Comparison of ENCODE assay signal across 12 cellular contexts in the genomic region with DNA sequence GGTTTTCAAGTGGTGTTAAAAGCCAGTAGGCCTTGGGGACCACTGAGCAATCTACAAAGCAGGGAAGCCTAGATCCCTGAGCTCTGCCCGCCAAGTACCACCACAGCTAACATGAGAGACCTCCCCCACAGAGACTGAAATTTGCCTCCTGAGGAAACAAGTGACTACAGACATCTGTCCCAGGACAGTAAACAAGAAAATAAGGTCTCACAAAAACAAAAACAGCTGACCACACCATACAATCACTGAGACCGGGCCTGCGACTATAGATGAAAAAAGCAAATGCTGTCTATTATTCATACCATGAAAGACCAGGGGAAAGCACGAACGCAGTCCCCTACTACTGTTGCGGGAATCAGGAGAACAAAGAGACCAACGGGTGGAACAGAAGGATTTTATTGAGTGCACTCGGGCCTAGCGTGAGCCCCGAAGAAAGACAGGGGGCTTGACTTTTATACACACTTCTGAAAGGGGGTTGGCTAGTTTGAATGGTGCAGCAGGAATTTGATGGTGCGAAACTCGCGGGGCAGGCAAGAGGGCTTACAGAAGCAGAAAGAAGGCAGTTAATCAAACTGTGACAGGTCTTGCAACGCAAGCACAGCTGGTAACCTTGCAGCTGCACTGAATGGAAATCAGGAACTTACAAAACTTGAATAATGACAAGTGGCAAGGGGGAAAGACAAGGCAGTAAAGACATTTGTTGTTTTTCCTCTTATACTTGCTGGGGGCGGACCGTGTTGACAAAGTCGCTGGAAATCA. TPM values are rescaled to one million over a fixed set of nuclear protein-coding genes. Genes with fewer than 3 reads are reported as not detected.
A peak's percentile ranks its signal among the peaks of the same experiment; 100 is the strongest.
DNase-seq lines count a peak whose midpoint lies in the region; ATAC-seq, FAIRE-seq and TF ChIP-seq lines count a peak whose summit lies in the region.
"Not testable (repeated sequence)": the region's sequence is repeated elsewhere in the genome, so short reads cannot be mapped to it uniquely, and the experiment has no call there.
"Had no signal": no experiment of that assay in that cellular context is flagged by ENCODE, and none has a peak within 500 bp of the region (broad histone marks: within the 10 kb centered on the region; RNA-seq: fewer than 3 reads in every experiment).

No MANE protein-coding gene starts in this region.

- not testable (repeated sequence) for H3K79me2 ChIP-seq in OCI-LY1 (ENCODE audit: insufficient read depth, low read length); mammary epithelial cell (ENCODE audit: insufficient read depth, low read length)

- not testable (repeated sequence) for H3K9me2 ChIP-seq in OCI-LY1 (ENCODE audit: low read depth, low read length)

- H3K4me3 Mint-ChIP-seq in activated CD4-positive, alpha-beta memory T cell treated with anti-CD3 and anti-CD28 coated beads for 36 hours: peak overlapping the region; percentile 66

- H3K36me3 ChIP-seq in OCI-LY1 (ENCODE audit: insufficient read depth, low read length); mammary epithelial cell (ENCODE audit: insufficient read depth, low read length); small intestine (ENCODE audit: control insufficient read depth in 2 of 2, insufficient read depth in 2 of 2, low read length in 2 of 2): not testable (repeated sequence)

- not testable (repeated sequence) for H2AFZ ChIP-seq in OCI-LY1 (ENCODE audit: low read length); mammary epithelial cell (ENCODE audit: low read depth, low read length)

- H3K4me3 ChIP-seq in OCI-LY1 (ENCODE audit: low read depth, low read length, poor library complexity, severe bottlenecking): peak overlapping the region; percentile 40
- H3K4me3 ChIP-seq in mammary epithelial cell (replicated peaks in 1 of 3; ENCODE audit: insufficient read depth in 1 of 3, low read depth in 2 of 3, low read length in 3 of 3); small intestine (ENCODE audit: low read depth in 1 of 2, low read length in 2 of 2): not testable (repeated sequence)

- not testable (repeated sequence) for H3K9me3 Mint-ChIP-seq in activated CD4-positive, alpha-beta memory T cell treated with anti-CD3 and anti-CD28 coated beads for 36 hours

- H3K9ac ChIP-seq in OCI-LY1 (ENCODE audit: low read length): peak overlapping the region; percentile 53; the same call in 1 of the 2 replicates
- H3K9ac ChIP-seq in mammary epithelial cell (ENCODE audit: insufficient read depth, low read length): not testable (repeated sequence)

- peak overlapping the region; percentile 68 for H3K4me2 ChIP-seq in OCI-LY1 (ENCODE audit: low read length)
- not testable (repeated sequence) for H3K4me2 ChIP-seq in mammary epithelial cell (ENCODE audit: insufficient read depth, low read depth, low read length)

- WGBS in mammary epithelial cell (ENCODE audit: low coverage, missing lambda C conversion rate): 62% methylated on average over 10 of the region's 17 CpGs
- WGBS in small intestine, 3 donors: 55 to 65% (median 62%) methylated on average over 13 of the region's 17 CpGs

- not testable (repeated sequence) for H4K20me1 ChIP-seq in OCI-LY1 (ENCODE audit: insufficient read depth, low read length); mammary epithelial cell (ENCODE audit: insufficient read depth, low read length)

- H3K27ac Mint-ChIP-seq in activated CD4-positive, alpha-beta memory T cell treated with anti-CD3 and anti-CD28 coated beads for 36 hours: peak overlapping the region; percentile 100

- H3K27me3 ChIP-seq in OCI-LY1 (ENCODE audit: insufficient read depth, low read length); mammary epithelial cell (ENCODE audit: insufficient read depth, low read length); small intestine (ENCODE audit: control insufficient read depth in 2 of 2, insufficient read depth in 2 of 2, low read length in 2 of 2): not testable (repeated sequence)

- peak; percentile 25 for ATAC-seq in GM19023 (IDR thresholded peaks at IDR 0.05; ENCODE audit: unreplicated experiment)
- peak; percentile 53 for ATAC-seq in HG03097 (IDR thresholded peaks at IDR 0.05; ENCODE audit: low FRiP score, unreplicated experiment)

- CTCF ChIA-PET in activated CD4-positive, alpha-beta memory T cell treated with anti-CD3 and anti-CD28 coated beads for 36 hours (lab: Charles Lee); mammary epithelial cell (lab: Charles Lee; ENCODE audit: low non-redundant PET): not testable (repeated sequence)

- not testable (repeated sequence) for H3K27me3 Mint-ChIP-seq in activated CD4-positive, alpha-beta memory T cell treated with anti-CD3 and anti-CD28 coated beads for 36 hours

- not testable (repeated sequence) for H3F3A ChIP-seq in OCI-LY1 (ENCODE audit: insufficient read depth, low read length)

- BruUV-seq in mammary epithelial cell (replicated peaks; lab: Mats Ljungman, UMichigan): not testable (repeated sequence)

- H3K4me1 Mint-ChIP-seq in activated CD4-positive, alpha-beta memory T cell treated with anti-CD3 and anti-CD28 coated beads for 36 hours (ENCODE audit: low read depth): peaks cover 21% of the 10 kb centered on the region

- FAIRE-seq in small intestine (lab: Jason Lieb, UNC): not testable (repeated sequence)

- DNase-seq in activated CD4-positive, alpha-beta memory T cell treated with anti-CD3 and anti-CD28 coated beads for 36 hours: peak; percentile 49
- DNase-seq in mammary epithelial cell (peak; percentile 93), medulla oblongata (ENCODE audit: extremely low spot score) (peak; percentile 18)
- DNase-seq in small intestine: not testable (repeated sequence)

- not testable (repeated sequence) for H3K36me3 Mint-ChIP-seq in activated CD4-positive, alpha-beta memory T cell treated with anti-CD3 and anti-CD28 coated beads for 36 hours

- TF ChIP-seq CTCF in C4-2B (conservative IDR thresholded peaks at IDR 0.05); OCI-LY1 (IDR thresholded peaks at IDR 0.05; ENCODE audit: low read length); mammary epithelial cell (conservative IDR thresholded peaks at IDR 0.05 in 1 of 2, IDR thresholded peaks at IDR 0.05 in 1 of 2; ENCODE audit: extremely low read depth in 1 of 2, insufficient read depth in 1 of 2, low read depth in 1 of 2, low read length in 2 of 2): not testable (repeated sequence)

- intact Hi-C loops in activated CD4-positive, alpha-beta memory T cell treated with anti-CD3 and anti-CD28 coated beads for 36 hours (cut with micrococcal nuclease); mammary epithelial cell (cut with micrococcal nuclease): not testable (repeated sequence)

- POLR2A ChIA-PET in activated CD4-positive, alpha-beta memory T cell treated with anti-CD3 and anti-CD28 coated beads for 36 hours (lab: Charles Lee): interaction anchor here (0.6 to 1.4 kb wide), 5 partner anchors 22 to 1842 kb away, joined by 3 to 14 read pairs (median 6); no protein-coding TSS in a partner anchor

- H3K27ac ChIP-seq in C4-2B (peak overlapping the region; percentile 34; the same call in 1 of the 2 replicates), OCI-LY1 (ENCODE audit: low read depth, low read length, poor library complexity, severe bottlenecking) (peak overlapping the region; percentile 96), small intestine (ENCODE audit: low read depth in 1 of 2, low read length in 1 of 2) (peak overlapping the region; percentile 20 to 74)
- H3K27ac ChIP-seq in mammary epithelial cell (ENCODE audit: insufficient read depth, low read depth, low read length): not testable (repeated sequence)

- dilution Hi-C loops in mammary epithelial cell (cut with HindIII; ENCODE audit: low sequenced_read_pairs): not testable (repeated sequence)

- in situ Hi-C loops in mammary epithelial cell (cut with MboI; ENCODE audit: low sequenced_read_pairs in 2 of 2): not testable (repeated sequence)

- peaks cover 21% of the 10 kb centered on the region for H3K4me1 ChIP-seq in OCI-LY1 (ENCODE audit: insufficient read depth, low read length, severe bottlenecking)
- H3K4me1 ChIP-seq in mammary epithelial cell (ENCODE audit: insufficient read depth, low read length); small intestine (ENCODE audit: control insufficient read depth in 2 of 2, insufficient read depth in 1 of 2, low read depth in 1 of 2, low read length in 1 of 2): not testable (repeated sequence)

- not testable (repeated sequence) for H3K9me3 ChIP-seq in OCI-LY1 (ENCODE audit: low read length); mammary epithelial cell (replicated peaks; ENCODE audit: insufficient read depth, low read length); small intestine (ENCODE audit: control insufficient read depth, low read depth)

RNA-seq across cellular contexts. Expression of a gene that starts 47.0 kb away (rescaled TPM):
- total RNA-seq in activated CD4-positive, alpha-beta memory T cell treated with anti-CD3 and anti-CD28 coated beads for 36 hours: not detected
- total RNA-seq in mammary epithelial cell: not detected
- polyA plus RNA-seq in mammary epithelial cell (not detected), small intestine (not detected)
- not detected for polyA minus RNA-seq in mammary epithelial cell
- total RNA-seq: activated CD8-positive, alpha-beta memory T cell treated with anti-CD3 and anti-CD28 coated beads for 36 hours; cardiac septum; left ventricle myocardium inferior; LHCN-M2 had no signal
